In the genomic region with DNA sequence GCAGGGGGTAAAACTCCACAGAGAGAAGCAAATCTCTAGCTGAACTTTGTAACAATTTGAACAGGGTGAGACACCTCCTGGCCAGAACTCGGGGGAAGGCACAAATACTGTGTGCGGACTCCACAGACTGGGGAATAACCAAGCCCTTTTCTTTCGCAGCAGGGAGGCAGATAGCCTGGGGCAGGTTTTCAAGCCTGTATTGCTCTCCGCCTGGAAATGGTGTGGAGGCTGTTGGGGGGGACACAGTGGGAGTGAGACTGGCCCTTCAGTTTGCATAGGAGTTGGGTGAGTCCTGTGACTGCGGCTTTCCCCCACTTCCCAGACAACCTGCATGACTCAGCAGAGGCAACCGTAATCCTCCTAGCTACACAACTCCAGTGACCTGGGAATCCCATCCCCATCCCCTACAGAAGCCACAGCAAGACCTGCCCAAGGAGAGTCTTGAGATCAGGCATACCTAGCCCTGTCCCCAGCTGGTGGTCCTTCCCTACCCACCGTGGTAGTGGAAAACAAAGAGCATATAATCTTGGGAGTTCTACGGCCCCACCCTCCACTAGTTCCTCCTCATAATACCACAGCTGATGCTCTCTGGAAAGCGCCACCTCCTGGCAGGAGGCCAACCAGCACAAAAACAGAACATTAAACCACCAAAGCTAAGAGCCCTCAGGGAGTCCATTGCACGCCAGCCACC, we compare ENCODE assay signal across 1 cellular context.
TF ChIP-seq lines count a peak whose summit lies in the region.

No MANE protein-coding gene starts in this region.

TF ChIP-seq in H1, 55 proteins besides CTCF, POLR2A, EP300 and RAD21:
- no peak for TF ChIP-seq CREB1 (IDR thresholded peaks at IDR 0.05)
- TF ChIP-seq SUZ12 (IDR thresholded peaks at IDR 0.05; ENCODE audit: low read length), result no peak
- TF ChIP-seq SIRT6 (IDR thresholded peaks at IDR 0.05; ENCODE audit: low read length), result no peak
- TF ChIP-seq SP2 (IDR thresholded peaks at IDR 0.05; ENCODE audit: low read length), result no peak
- TF ChIP-seq POU5F1 (IDR thresholded peaks at IDR 0.05; ENCODE audit: low read depth, low read length), result no peak
- TF ChIP-seq SIN3A (conservative IDR thresholded peaks at IDR 0.05 in 1 of 2, IDR thresholded peaks at IDR 0.05 in 1 of 2; ENCODE audit: low read depth in 1 of 2, low read length in 2 of 2), result no peak
- TF ChIP-seq JUN (IDR thresholded peaks at IDR 0.05; ENCODE audit: low read depth, low read length), result no peak
- TF ChIP-seq, protein P1, sequence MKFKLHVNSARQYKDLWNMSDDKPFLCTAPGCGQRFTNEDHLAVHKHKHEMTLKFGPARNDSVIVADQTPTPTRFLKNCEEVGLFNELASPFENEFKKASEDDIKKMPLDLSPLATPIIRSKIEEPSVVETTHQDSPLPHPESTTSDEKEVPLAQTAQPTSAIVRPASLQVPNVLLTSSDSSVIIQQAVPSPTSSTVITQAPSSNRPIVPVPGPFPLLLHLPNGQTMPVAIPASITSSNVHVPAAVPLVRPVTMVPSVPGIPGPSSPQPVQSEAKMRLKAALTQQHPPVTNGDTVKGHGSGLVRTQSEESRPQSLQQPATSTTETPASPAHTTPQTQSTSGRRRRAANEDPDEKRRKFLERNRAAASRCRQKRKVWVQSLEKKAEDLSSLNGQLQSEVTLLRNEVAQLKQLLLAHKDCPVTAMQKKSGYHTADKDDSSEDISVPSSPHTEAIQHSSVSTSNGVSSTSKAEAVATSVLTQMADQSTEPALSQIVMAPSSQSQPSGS (IDR thresholded peaks at IDR 0.05; ENCODE audit: low read length), result no peak
- TF ChIP-seq ZNF274 (IDR thresholded peaks at IDR 0.05; ENCODE audit: borderline replicate concordance, extremely low read depth, low read length), result no peak
- TF ChIP-seq ASH2L (IDR thresholded peaks at IDR 0.05; ENCODE audit: low read length), result no peak
- TF ChIP-seq HDAC6 (IDR thresholded peaks at IDR 0.05; ENCODE audit: low read depth, low read length), result no peak
- TF ChIP-seq, protein P2, sequence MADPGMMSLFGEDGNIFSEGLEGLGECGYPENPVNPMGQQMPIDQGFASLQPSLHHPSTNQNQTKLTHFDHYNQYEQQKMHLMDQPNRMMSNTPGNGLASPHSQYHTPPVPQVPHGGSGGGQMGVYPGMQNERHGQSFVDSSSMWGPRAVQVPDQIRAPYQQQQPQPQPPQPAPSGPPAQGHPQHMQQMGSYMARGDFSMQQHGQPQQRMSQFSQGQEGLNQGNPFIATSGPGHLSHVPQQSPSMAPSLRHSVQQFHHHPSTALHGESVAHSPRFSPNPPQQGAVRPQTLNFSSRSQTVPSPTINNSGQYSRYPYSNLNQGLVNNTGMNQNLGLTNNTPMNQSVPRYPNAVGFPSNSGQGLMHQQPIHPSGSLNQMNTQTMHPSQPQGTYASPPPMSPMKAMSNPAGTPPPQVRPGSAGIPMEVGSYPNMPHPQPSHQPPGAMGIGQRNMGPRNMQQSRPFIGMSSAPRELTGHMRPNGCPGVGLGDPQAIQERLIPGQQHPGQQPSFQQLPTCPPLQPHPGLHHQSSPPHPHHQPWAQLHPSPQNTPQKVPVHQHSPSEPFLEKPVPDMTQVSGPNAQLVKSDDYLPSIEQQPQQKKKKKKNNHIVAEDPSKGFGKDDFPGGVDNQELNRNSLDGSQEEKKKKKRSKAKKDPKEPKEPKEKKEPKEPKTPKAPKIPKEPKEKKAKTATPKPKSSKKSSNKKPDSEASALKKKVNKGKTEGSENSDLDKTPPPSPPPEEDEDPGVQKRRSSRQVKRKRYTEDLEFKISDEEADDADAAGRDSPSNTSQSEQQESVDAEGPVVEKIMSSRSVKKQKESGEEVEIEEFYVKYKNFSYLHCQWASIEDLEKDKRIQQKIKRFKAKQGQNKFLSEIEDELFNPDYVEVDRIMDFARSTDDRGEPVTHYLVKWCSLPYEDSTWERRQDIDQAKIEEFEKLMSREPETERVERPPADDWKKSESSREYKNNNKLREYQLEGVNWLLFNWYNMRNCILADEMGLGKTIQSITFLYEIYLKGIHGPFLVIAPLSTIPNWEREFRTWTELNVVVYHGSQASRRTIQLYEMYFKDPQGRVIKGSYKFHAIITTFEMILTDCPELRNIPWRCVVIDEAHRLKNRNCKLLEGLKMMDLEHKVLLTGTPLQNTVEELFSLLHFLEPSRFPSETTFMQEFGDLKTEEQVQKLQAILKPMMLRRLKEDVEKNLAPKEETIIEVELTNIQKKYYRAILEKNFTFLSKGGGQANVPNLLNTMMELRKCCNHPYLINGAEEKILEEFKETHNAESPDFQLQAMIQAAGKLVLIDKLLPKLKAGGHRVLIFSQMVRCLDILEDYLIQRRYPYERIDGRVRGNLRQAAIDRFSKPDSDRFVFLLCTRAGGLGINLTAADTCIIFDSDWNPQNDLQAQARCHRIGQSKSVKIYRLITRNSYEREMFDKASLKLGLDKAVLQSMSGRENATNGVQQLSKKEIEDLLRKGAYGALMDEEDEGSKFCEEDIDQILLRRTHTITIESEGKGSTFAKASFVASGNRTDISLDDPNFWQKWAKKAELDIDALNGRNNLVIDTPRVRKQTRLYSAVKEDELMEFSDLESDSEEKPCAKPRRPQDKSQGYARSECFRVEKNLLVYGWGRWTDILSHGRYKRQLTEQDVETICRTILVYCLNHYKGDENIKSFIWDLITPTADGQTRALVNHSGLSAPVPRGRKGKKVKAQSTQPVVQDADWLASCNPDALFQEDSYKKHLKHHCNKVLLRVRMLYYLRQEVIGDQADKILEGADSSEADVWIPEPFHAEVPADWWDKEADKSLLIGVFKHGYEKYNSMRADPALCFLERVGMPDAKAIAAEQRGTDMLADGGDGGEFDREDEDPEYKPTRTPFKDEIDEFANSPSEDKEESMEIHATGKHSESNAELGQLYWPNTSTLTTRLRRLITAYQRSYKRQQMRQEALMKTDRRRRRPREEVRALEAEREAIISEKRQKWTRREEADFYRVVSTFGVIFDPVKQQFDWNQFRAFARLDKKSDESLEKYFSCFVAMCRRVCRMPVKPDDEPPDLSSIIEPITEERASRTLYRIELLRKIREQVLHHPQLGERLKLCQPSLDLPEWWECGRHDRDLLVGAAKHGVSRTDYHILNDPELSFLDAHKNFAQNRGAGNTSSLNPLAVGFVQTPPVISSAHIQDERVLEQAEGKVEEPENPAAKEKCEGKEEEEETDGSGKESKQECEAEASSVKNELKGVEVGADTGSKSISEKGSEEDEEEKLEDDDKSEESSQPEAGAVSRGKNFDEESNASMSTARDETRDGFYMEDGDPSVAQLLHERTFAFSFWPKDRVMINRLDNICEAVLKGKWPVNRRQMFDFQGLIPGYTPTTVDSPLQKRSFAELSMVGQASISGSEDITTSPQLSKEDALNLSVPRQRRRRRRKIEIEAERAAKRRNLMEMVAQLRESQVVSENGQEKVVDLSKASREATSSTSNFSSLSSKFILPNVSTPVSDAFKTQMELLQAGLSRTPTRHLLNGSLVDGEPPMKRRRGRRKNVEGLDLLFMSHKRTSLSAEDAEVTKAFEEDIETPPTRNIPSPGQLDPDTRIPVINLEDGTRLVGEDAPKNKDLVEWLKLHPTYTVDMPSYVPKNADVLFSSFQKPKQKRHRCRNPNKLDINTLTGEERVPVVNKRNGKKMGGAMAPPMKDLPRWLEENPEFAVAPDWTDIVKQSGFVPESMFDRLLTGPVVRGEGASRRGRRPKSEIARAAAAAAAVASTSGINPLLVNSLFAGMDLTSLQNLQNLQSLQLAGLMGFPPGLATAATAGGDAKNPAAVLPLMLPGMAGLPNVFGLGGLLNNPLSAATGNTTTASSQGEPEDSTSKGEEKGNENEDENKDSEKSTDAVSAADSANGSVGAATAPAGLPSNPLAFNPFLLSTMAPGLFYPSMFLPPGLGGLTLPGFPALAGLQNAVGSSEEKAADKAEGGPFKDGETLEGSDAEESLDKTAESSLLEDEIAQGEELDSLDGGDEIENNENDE (IDR thresholded peaks at IDR 0.05; ENCODE audit: insufficient replicate concordance, low read length), result no peak
- TF ChIP-seq TAF1 (IDR thresholded peaks at IDR 0.05; ENCODE audit: low read depth, low read length), result no peak
- no peak for TF ChIP-seq EZH2 (IDR thresholded peaks at IDR 0.05; ENCODE audit: low read depth, low read length, severe bottlenecking)
- TF ChIP-seq SIX5 (IDR thresholded peaks at IDR 0.05; ENCODE audit: low read depth, low read length), result no peak
- TF ChIP-seq, protein P3, sequence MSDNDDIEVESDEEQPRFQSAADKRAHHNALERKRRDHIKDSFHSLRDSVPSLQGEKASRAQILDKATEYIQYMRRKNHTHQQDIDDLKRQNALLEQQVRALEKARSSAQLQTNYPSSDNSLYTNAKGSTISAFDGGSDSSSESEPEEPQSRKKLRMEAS (IDR thresholded peaks at IDR 0.05), result no peak
- no peak for TF ChIP-seq CHD2 (IDR thresholded peaks at IDR 0.05; ENCODE audit: low read length)
TF ChIP-seq in H1: peak in this region for 0.
